8 cellular contexts compared by ENCODE assay signal in genomic region chr2:24971300-24971549, GRCh38. TPM values are rescaled to one million over a fixed set of nuclear protein-coding genes. Genes with fewer than 3 reads are reported as not detected.
A peak's percentile ranks its signal among the peaks of the same experiment; 100 is the strongest.
DNase-seq lines count a peak whose midpoint lies in the region; ATAC-seq and TF ChIP-seq lines count a peak whose summit lies in the region.

No MANE protein-coding gene starts in this region.

- H3K4me3 ChIP-seq in WERI-Rb-1 (ENCODE audit: low read depth, low read length) = peak overlapping the region; percentile 97

- peak overlapping the region; percentile 98 for H3K27ac ChIP-seq in WERI-Rb-1

- TF ChIP-seq CTCF in WERI-Rb-1 (IDR thresholded peaks at IDR 0.05; ENCODE audit: low read depth, low read length) (no peak), glutamatergic neuron (IDR thresholded peaks at IDR 0.05; ENCODE audit: partially characterized antibody, unreplicated experiment) (no peak)

- in situ Hi-C loops in ACHN (cut with HindIII; ENCODE audit: low pct_ligation_motif_present, low pct_unique_long_range_greater_than_20kb, low sequenced_read_pairs) = no loop called here

- peak overlapping the region; percentile 100 for H3K27ac Mint-ChIP-seq in glutamatergic neuron (ENCODE audit: unreplicated experiment)

- no peak for ATAC-seq in HG03457 (IDR thresholded peaks at IDR 0.05; ENCODE audit: unreplicated experiment)

- H3K4me1 Mint-ChIP-seq in glutamatergic neuron (ENCODE audit: low read depth, unreplicated experiment) = peaks cover 5% of the 10 kb centered on the region

- peak; percentile 4 for DNase-seq in stimulated activated CD4-positive, alpha-beta T cell treated with anti-CD3 and anti-CD28 coated beads, Interleukin-2, amount 100 ng/mL, for 4 hours (ENCODE audit: low read depth)
- DNase-seq in stimulated activated CD4-positive, alpha-beta T cell treated with anti-CD3 and anti-CD28 coated beads, Interleukin-12 subunit alpha, Interleukin-12 subunit beta, amount 100 ng/mL, for 4 hours = no peak
- no peak for DNase-seq in WERI-Rb-1
- DNase-seq in glutamatergic neuron = no peak
- DNase-seq in posterior cingulate gyrus = peak in 7 of 10 donors; percentile 34 to 87 (median 46)
- DNase-seq in pons (ENCODE audit: low spot score) = no peak
- DNase-seq in ACHN = no peak

- H3K27me3 ChIP-seq in WERI-Rb-1 (ENCODE audit: insufficient read depth, low read depth, severe bottlenecking) = no peaks in the 10 kb centered on the region

- no peaks in the 10 kb centered on the region for H3K9me3 ChIP-seq in WERI-Rb-1 (ENCODE audit: severe bottlenecking)

- peak overlapping the region; percentile 99 for H3K4me3 Mint-ChIP-seq in glutamatergic neuron (ENCODE audit: unreplicated experiment)

- H3K36me3 Mint-ChIP-seq in glutamatergic neuron (ENCODE audit: unreplicated experiment) = no peaks in the 10 kb centered on the region

- H3K27me3 Mint-ChIP-seq in glutamatergic neuron (ENCODE audit: unreplicated experiment) = peaks cover 13% of the 10 kb centered on the region

- intact Hi-C loops in posterior cingulate gyrus (cut with DNase I) = loop anchor here (5.0 kb wide), 1 partner anchor 49 kb away; the partner anchor contains the start of gene ADCY3

- peaks cover 9% of the 10 kb centered on the region for H3K9me3 Mint-ChIP-seq in glutamatergic neuron (ENCODE audit: unreplicated experiment)

- H3K36me3 ChIP-seq in WERI-Rb-1 = peaks cover 11% of the 10 kb centered on the region

RNA-seq across cellular contexts. Expression of gene DNAJC27, which starts 0.5 kb away (rescaled TPM):
- total RNA-seq in glutamatergic neuron (ENCODE audit: unreplicated experiment) = 17.9 TPM

RNA-seq across cellular contexts. Expression of gene ADCY3, which starts 51.2 kb away (rescaled TPM):
- 76.2 TPM for total RNA-seq in glutamatergic neuron (ENCODE audit: unreplicated experiment)

Comparison
In these comparisons a context has a peak if more than half of its experiments do, and no peak if none do; other contexts are left out.
1. DNase-seq: peak in stimulated activated CD4-positive, alpha-beta T cell treated with anti-CD3 and anti-CD28 coated beads, Interleukin-2, amount 100 ng/mL, for 4 hours (single experiment) and posterior cingulate gyrus (7 of 10); none in stimulated activated CD4-positive, alpha-beta T cell treated with anti-CD3 and anti-CD28 coated beads, Interleukin-12 subunit alpha, Interleukin-12 subunit beta, amount 100 ng/mL, for 4 hours (single experiment), WERI-Rb-1 (single experiment), glutamatergic neuron (single experiment), pons (single experiment) and ACHN (single experiment).